Comparison of ENCODE assay signal across 1 cellular context in the genomic region with DNA sequence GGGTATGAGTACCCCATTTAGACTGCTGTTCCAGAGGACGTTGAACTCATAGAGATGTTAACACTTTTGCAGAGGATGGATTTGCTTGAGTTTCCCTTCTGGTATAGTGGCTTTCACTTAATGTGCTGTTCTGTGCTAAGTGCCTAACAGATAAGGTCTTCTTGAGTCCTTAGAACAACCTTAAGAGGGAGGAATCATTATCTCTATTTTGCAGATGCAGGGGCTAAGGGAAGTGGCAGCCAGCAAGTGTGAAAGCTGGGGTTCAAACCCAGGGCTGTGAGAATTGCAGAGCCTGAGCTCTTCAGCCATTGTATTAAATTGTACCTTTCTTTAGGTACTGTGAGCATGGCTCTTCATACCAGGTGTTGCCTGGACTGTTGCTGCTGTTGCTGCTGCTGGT.
TF ChIP-seq lines count a peak whose summit lies in the region.

No MANE protein-coding gene starts in this region.

TF ChIP-seq in GM23338, 12 proteins besides CTCF, POLR2A, EP300 and RAD21 (continued from another document):
- TF ChIP-seq, protein P1, sequence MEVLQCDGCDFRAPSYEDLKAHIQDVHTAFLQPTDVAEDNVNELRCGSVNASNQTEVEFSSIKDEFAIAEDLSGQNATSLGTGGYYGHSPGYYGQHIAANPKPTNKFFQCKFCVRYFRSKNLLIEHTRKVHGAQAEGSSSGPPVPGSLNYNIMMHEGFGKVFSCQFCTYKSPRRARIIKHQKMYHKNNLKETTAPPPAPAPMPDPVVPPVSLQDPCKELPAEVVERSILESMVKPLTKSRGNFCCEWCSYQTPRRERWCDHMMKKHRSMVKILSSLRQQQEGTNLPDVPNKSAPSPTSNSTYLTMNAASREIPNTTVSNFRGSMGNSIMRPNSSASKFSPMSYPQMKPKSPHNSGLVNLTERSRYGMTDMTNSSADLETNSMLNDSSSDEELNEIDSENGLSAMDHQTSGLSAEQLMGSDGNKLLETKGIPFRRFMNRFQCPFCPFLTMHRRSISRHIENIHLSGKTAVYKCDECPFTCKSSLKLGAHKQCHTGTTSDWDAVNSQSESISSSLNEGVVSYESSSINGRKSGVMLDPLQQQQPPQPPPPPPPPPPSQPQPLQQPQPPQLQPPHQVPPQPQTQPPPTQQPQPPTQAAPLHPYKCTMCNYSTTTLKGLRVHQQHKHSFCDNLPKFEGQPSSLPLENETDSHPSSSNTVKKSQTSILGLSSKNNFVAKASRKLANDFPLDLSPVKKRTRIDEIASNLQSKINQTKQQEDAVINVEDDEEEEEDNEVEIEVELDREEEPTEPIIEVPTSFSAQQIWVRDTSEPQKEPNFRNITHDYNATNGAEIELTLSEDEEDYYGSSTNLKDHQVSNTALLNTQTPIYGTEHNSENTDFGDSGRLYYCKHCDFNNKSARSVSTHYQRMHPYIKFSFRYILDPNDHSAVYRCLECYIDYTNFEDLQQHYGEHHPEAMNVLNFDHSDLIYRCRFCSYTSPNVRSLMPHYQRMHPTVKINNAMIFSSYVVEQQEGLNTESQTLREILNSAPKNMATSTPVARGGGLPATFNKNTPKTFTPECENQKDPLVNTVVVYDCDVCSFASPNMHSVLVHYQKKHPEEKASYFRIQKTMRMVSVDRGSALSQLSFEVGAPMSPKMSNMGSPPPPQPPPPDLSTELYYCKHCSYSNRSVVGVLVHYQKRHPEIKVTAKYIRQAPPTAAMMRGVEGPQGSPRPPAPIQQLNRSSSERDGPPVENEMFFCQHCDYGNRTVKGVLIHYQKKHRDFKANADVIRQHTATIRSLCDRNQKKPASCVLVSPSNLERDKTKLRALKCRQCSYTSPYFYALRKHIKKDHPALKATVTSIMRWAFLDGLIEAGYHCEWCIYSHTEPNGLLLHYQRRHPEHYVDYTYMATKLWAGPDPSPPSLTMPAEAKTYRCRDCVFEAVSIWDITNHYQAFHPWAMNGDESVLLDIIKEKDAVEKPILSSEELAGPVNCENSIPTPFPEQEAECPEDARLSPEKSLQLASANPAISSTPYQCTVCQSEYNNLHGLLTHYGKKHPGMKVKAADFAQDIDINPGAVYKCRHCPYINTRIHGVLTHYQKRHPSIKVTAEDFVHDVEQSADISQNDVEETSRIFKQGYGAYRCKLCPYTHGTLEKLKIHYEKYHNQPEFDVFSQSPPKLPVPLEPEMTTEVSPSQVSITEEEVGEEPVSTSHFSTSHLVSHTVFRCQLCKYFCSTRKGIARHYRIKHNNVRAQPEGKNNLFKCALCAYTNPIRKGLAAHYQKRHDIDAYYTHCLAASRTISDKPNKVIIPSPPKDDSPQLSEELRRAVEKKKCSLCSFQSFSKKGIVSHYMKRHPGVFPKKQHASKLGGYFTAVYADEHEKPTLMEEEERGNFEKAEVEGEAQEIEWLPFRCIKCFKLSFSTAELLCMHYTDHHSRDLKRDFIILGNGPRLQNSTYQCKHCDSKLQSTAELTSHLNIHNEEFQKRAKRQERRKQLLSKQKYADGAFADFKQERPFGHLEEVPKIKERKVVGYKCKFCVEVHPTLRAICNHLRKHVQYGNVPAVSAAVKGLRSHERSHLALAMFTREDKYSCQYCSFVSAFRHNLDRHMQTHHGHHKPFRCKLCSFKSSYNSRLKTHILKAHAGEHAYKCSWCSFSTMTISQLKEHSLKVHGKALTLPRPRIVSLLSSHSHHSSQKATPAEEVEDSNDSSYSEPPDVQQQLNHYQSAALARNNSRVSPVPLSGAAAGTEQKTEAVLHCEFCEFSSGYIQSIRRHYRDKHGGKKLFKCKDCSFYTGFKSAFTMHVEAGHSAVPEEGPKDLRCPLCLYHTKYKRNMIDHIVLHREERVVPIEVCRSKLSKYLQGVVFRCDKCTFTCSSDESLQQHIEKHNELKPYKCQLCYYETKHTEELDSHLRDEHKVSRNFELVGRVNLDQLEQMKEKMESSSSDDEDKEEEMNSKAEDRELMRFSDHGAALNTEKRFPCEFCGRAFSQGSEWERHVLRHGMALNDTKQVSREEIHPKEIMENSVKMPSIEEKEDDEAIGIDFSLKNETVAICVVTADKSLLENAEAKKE (CRISPR knock-in tag; IDR thresholded peaks at IDR 0.05): no peak
- TF ChIP-seq POLR2AphosphoS5 (IDR thresholded peaks at IDR 0.05; ENCODE audit: low read depth): no peak
- TF ChIP-seq EZH2 (IDR thresholded peaks at IDR 0.05; ENCODE audit: low read depth, unreplicated experiment): no peak
